In the genomic region with DNA sequence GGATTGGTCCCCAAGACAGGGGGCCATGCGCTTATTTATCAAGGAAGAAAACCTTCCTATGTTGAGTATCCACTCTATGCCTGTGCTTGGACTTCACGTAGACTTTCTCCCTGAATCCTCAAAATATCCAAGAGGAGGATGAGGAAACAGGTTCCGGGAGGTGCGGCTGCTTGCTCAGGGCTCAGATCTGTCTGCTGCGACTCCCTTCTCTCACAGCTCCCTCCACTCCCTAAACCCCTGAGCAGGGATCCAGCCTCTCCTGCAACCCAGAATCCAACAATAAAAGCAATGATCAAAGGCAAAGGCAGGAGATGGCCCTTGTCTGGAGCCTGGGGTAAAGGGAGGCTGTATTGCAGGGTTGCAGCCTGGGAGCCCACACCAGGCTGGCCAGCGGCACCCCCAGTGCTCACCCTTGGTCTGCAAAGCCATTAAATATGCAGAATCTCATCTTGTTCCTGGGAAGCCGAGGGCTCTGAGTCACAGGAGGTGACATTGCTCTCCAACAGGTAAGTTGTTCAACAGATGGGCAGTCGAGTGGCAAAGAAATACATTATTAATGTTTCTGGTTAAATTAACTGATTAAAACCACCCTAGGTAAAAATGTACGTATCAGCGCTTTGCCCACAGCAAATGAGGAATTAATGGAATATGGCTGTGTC, we compare ENCODE assay signal across 19 cellular contexts.
DNase-seq lines count a peak whose midpoint lies in the region; ATAC-seq, FAIRE-seq and TF ChIP-seq lines count a peak whose summit lies in the region.
"Had no signal": no experiment of that assay in that cellular context is flagged by ENCODE, and none has a peak within 500 bp of the region (broad histone marks: within the 10 kb centered on the region; RNA-seq: fewer than 3 reads in every experiment).

No MANE protein-coding gene starts in this region.

- H3K4me2 ChIP-seq in mesenchymal stem cell (ENCODE audit: low read length, poor library complexity, severe bottlenecking) (no peak overlapping the region), PC-3 (ENCODE audit: low read length) (no peak overlapping the region)
- H3K4me2 ChIP-seq: BLaER1 had no signal

- no peaks in the 10 kb centered on the region for H3K9me2 ChIP-seq in PC-3 (replicated peaks; ENCODE audit: low read length)

- 64% methylated on average over 8 of the region's 10 CpGs for WGBS in mesenchymal stem cell

- POLR2A ChIA-PET in PC-3 (lab: Charles Lee; ENCODE audit: unreplicated experiment), result no interaction called here

- no peaks in the 10 kb centered on the region for H3F3A ChIP-seq in PC-3 (ENCODE audit: low read length, unreplicated experiment)

- no peaks in the 10 kb centered on the region for H3K79me2 ChIP-seq in PC-3 (ENCODE audit: low read length)

- H3K9me3 Mint-ChIP-seq in brain (peaks cover 0 to 4% (median 0%) of the 10 kb centered on the region in 5 experiments), osteocyte (ENCODE audit: unreplicated experiment) (no peaks in the 10 kb centered on the region)
- H3K9me3 Mint-ChIP-seq: CD14-positive monocyte had no signal

- no peak overlapping the region for H3K9ac ChIP-seq in mesenchymal stem cell (ENCODE audit: low read length)
- H3K9ac ChIP-seq in PC-3 (ENCODE audit: low read length), result no peak overlapping the region
- H3K9ac ChIP-seq: BLaER1 had no signal

- no peak overlapping the region for H2BK15ac ChIP-seq in mesenchymal stem cell (ENCODE audit: low read depth, poor library complexity, severe bottlenecking)

- H3K4me1 ChIP-seq in mesenchymal stem cell (ENCODE audit: control insufficient read depth, insufficient read depth, low read depth, low read length), result no peaks in the 10 kb centered on the region
- H3K4me1 ChIP-seq in PC-3 (ENCODE audit: insufficient read depth, low read length), result no peaks in the 10 kb centered on the region
- H3K4me1 ChIP-seq: BLaER1, HAP-1 had no signal

- peak; percentile 89 for FAIRE-seq in islet of Langerhans (lab: Jason Lieb, UNC)
- FAIRE-seq: A204.1, H1 had no signal

- no peak overlapping the region for H3K4me3 Mint-ChIP-seq in brain
- no peak overlapping the region for H3K4me3 Mint-ChIP-seq in osteocyte (ENCODE audit: unreplicated experiment)
- H3K4me3 Mint-ChIP-seq: CD14-positive monocyte; CD4-positive, alpha-beta memory T cell had no signal

- no peaks in the 10 kb centered on the region for H3K79me1 ChIP-seq in mesenchymal stem cell (replicated peaks; ENCODE audit: low read length, poor library complexity, severe bottlenecking)

- no TSS peak for BruUV-seq in PC-3 (replicated peaks; lab: Mats Ljungman, UMichigan)

- H4K8ac ChIP-seq in mesenchymal stem cell (ENCODE audit: low read length), result no peak overlapping the region

- no peak overlapping the region for H2BK5ac ChIP-seq in mesenchymal stem cell (ENCODE audit: low read depth, low read length, poor library complexity, severe bottlenecking)

- H3K27me3 ChIP-seq in mesenchymal stem cell (ENCODE audit: control insufficient read depth in 1 of 2, insufficient read depth in 1 of 2, low read length in 2 of 2), result no peaks in the 10 kb centered on the region
- peaks cover 7% of the 10 kb centered on the region; the same call in 1 of the 2 replicates for H3K27me3 ChIP-seq in PC-3 (ENCODE audit: low read length)
- H3K27me3 ChIP-seq: BLaER1 had no signal

- H3K4me1 Mint-ChIP-seq in brain (peaks cover 57% of the 10 kb centered on the region), osteocyte (ENCODE audit: unreplicated experiment) (no peaks in the 10 kb centered on the region)
- H3K4me1 Mint-ChIP-seq: CD14-positive monocyte; CD4-positive, alpha-beta memory T cell had no signal

- H3K4me3 ChIP-seq in mesenchymal stem cell (ENCODE audit: insufficient read depth in 1 of 2, low read depth in 1 of 2, low read length in 2 of 2) (no peak overlapping the region), PC-3 (ENCODE audit: low read length) (no peak overlapping the region)
- H3K4me3 ChIP-seq: BLaER1, HAP-1 had no signal

- H2AFZ ChIP-seq in mesenchymal stem cell (ENCODE audit: low read depth, low read length) (no peak overlapping the region), PC-3 (ENCODE audit: low read length) (no peak overlapping the region)

- no peak overlapping the region for H4K91ac ChIP-seq in mesenchymal stem cell (ENCODE audit: low read length)

- H4K20me1 ChIP-seq in PC-3 (ENCODE audit: low read length), result no peaks in the 10 kb centered on the region

- no peak for ATAC-seq in HG03095 (IDR thresholded peaks at IDR 0.05; ENCODE audit: unreplicated experiment)
- no peak for ATAC-seq in PC-3

- H2BK12ac ChIP-seq in mesenchymal stem cell (ENCODE audit: low read length in 2 of 2), result no peak overlapping the region

- H3K23ac ChIP-seq in mesenchymal stem cell (ENCODE audit: low read length in 2 of 2), result no peak overlapping the region

- TF ChIP-seq POLR2A in erythroblast (IDR thresholded peaks at IDR 0.05; ENCODE audit: low read length), result no peak

- H3K27ac ChIP-seq in mesenchymal stem cell (ENCODE audit: low read length, poor library complexity, severe bottlenecking), result no peak overlapping the region
- H3K27ac ChIP-seq in PC-3 (ENCODE audit: low read length), result no peak overlapping the region
- H3K27ac ChIP-seq: BLaER1 had no signal

- no peak overlapping the region for H3K18ac ChIP-seq in mesenchymal stem cell (ENCODE audit: low read depth in 1 of 2, low read length in 2 of 2)

- peak overlapping the region in 3 of 5 experiments; percentile 33 to 81 (median 50) for H3K27ac Mint-ChIP-seq in brain
- H3K27ac Mint-ChIP-seq in osteocyte (ENCODE audit: unreplicated experiment), result no peak overlapping the region
- H3K27ac Mint-ChIP-seq: CD14-positive monocyte had no signal

- H3K36me3 Mint-ChIP-seq in brain, result no peaks in the 10 kb centered on the region
- H3K36me3 Mint-ChIP-seq in osteocyte (ENCODE audit: unreplicated experiment), result no peaks in the 10 kb centered on the region
- H3K36me3 Mint-ChIP-seq: CD14-positive monocyte; CD4-positive, alpha-beta memory T cell had no signal

- intact Hi-C loops in PC-3 (cut with micrococcal nuclease), result no loop called here

- H3K9me3 ChIP-seq in mesenchymal stem cell (ENCODE audit: control insufficient read depth, low read length) (no peaks in the 10 kb centered on the region), PC-3 (ENCODE audit: low read length) (no peaks in the 10 kb centered on the region)
- H3K9me3 ChIP-seq: BLaER1, HAP-1 had no signal

- peak; percentile 42 for DNase-seq in osteocyte (ENCODE audit: extremely low spot score, unreplicated experiment)
- no peak for DNase-seq in mesenchymal stem cell
- DNase-seq in erythroblast (lab: John Stamatoyannopoulos, UW), result no peak
- DNase-seq in PC-3, result no peak
- DNase-seq: ACHN; AML-193; CD4-positive, alpha-beta memory T cell; DMS153; DMS79; GDM1; KG1 had no signal

- CTCF ChIA-PET in PC-3 (lab: Charles Lee), result no interaction called here

- H3K4ac ChIP-seq in mesenchymal stem cell (ENCODE audit: low read depth in 1 of 2, low read length in 2 of 2), result no peak overlapping the region

- H3K27me3 Mint-ChIP-seq in brain, result peaks cover 22% of the 10 kb centered on the region
- no peaks in the 10 kb centered on the region for H3K27me3 Mint-ChIP-seq in osteocyte (ENCODE audit: unreplicated experiment)

- H2BK120ac ChIP-seq in mesenchymal stem cell (ENCODE audit: low read depth, low read length), result no peak overlapping the region

- H3K36me3 ChIP-seq in mesenchymal stem cell (ENCODE audit: control insufficient read depth in 1 of 2, insufficient read depth in 2 of 2, low read depth in 1 of 2, low read length in 2 of 2) (no peaks in the 10 kb centered on the region), PC-3 (ENCODE audit: low read depth, low read length) (no peaks in the 10 kb centered on the region)
- H3K36me3 ChIP-seq: BLaER1, HAP-1 had no signal

- no peak overlapping the region for H3K14ac ChIP-seq in mesenchymal stem cell (ENCODE audit: low read length in 2 of 2)

- H2AK5ac ChIP-seq in mesenchymal stem cell (ENCODE audit: low read length, severe bottlenecking), result no peak overlapping the region

- TF ChIP-seq CTCF in brain (conservative IDR thresholded peaks at IDR 0.05) (no peak), osteocyte (IDR thresholded peaks at IDR 0.05) (no peak), PC-3 (conservative IDR thresholded peaks at IDR 0.05; ENCODE audit: low read depth, low read length) (no peak)
